Comparison of ENCODE assay signal across 1 cellular context in the genomic region with DNA sequence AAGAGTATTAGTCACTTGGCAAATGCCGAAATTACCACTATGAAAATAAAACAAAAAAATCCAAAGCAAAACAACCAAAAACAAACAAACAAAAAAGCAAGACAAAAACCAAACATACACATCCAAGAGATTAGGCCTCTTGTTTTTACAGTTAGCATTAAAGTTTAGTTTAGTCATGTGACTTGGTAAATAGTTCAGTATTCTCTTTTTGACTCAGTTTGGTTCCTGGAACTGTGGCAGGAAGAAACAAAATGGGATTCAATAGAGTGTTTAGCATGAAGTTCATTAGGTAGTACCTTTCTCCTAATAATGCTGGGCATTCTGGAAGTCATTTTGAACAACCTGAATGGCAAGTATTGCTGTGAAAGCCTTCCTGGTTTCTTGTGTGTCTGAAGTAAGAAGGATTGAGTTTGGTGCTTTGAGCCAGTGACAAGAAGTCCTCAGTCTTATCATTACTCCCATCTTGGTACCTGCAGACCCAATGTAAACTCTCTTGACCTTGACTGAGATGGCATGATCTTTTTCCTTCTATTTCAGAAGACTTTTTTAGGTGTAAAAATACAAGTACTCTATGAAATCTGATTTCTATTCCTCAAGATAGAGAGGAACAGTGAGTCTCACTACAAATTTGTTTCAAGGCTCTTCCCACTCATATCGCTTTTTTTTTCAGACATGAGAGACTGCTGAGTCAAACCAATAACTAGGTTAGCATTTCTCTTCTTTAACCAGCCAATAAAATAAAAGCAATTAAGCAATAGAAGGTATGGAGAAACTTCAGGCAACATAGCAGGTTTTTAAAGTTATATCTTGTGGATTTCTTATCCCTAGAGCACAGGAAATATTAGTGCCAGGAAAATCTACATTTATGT.
TF ChIP-seq lines count a peak whose summit lies in the region.

No MANE protein-coding gene starts in this region.

TF ChIP-seq in H1, 55 proteins besides CTCF, POLR2A, EP300 and RAD21:
- TF ChIP-seq POU5F1 (IDR thresholded peaks at IDR 0.05; ENCODE audit: low read depth, low read length) (no peak), BRCA1 (IDR thresholded peaks at IDR 0.05; ENCODE audit: low read depth, low read length) (no peak), MAX (IDR thresholded peaks at IDR 0.05) (no peak), EGR1 (IDR thresholded peaks at IDR 0.05; ENCODE audit: borderline replicate concordance, low read depth, low read length) (no peak), SAP30 (IDR thresholded peaks at IDR 0.05; ENCODE audit: insufficient read depth, insufficient replicate concordance, low read length) (no peak), TCF12 (IDR thresholded peaks at IDR 0.05; ENCODE audit: low read depth, low read length) (no peak), GABPA (IDR thresholded peaks at IDR 0.05; ENCODE audit: borderline replicate concordance, insufficient read depth, low read length) (no peak), ZNF274 (IDR thresholded peaks at IDR 0.05; ENCODE audit: borderline replicate concordance, extremely low read depth, low read length) (no peak), POLR2AphosphoS5 (IDR thresholded peaks at IDR 0.05; ENCODE audit: low read depth, low read length) (no peak)
